In genomic region chr3:31483776-31484175, GRCh38 we compare ENCODE assay signal across 7 cellular contexts.
"Had no signal": no experiment of that assay in that cellular context is flagged by ENCODE, and none has a peak within 500 bp of the region (broad histone marks: within the 10 kb centered on the region; RNA-seq: fewer than 3 reads in every experiment).

No MANE protein-coding gene starts in this region.

- FAIRE-seq: G401.6, GM12891, GM12892, GM18507, GM19239 had no signal

- DNase-seq: GDM1, GF-D8 had no signal
